Comparison of ENCODE assay signal across 12 cellular contexts in genomic region chr6:30031381-30031780, GRCh38. TPM values are rescaled to one million over a fixed set of nuclear protein-coding genes. Genes with fewer than 3 reads are reported as not detected.
"Had no signal": no experiment of that assay in that cellular context is flagged by ENCODE, and none has a peak within 500 bp of the region (broad histone marks: within the 10 kb centered on the region; RNA-seq: fewer than 3 reads in every experiment).

No MANE protein-coding gene starts in this region.

- H3K4me3 ChIP-seq: GM23248, GM23338, HAP-1 had no signal

- H2AFZ ChIP-seq: GM23248, GM23338 had no signal

- ATAC-seq: GM23338, HCT116 had no signal

- H3K9me3 ChIP-seq: HAP-1 had no signal

- H3K27ac ChIP-seq: GM23248 had no signal

- H3K9ac ChIP-seq: GM23248 had no signal

- H3K4me2 ChIP-seq: GM23338 had no signal

- H3K4me1 ChIP-seq: HAP-1 had no signal

- H3K36me3 ChIP-seq: HAP-1 had no signal

- FAIRE-seq: H1, H54 had no signal

- DNase-seq: GM23248, GOT3, H7, H9, HCEC 1CT, HFFc6 had no signal

RNA-seq across cellular contexts. Expression of gene RNF39, which starts 44.2 kb away (rescaled TPM):
- total RNA-seq: GM23248, H4, HFFc6 had no signal
